ENCODE assay signal across 8 cellular contexts in genomic region chr1:151459331-151460046, GRCh38. TPM values are rescaled to one million over a fixed set of nuclear protein-coding genes. Genes with fewer than 3 reads are reported as not detected.
DNase-seq lines count a peak whose midpoint lies in the region; ATAC-seq and TF ChIP-seq lines count a peak whose summit lies in the region.

TSS of gene POGZ (minus strand) at chr1:151459494. CDS start at chr1:151442204, 17,290 bp downstream.

- peak; percentile 66 for TF ChIP-seq POLR2A in GM19099 (IDR thresholded peaks at IDR 0.05; ENCODE audit: extremely low read depth, insufficient read length, low read depth)

- no peaks in the 10 kb centered on the region for H3K9me3 ChIP-seq in AG04450 (ENCODE audit: control insufficient read depth, insufficient read depth, low read length)

- CTCF ChIA-PET in AG04450 (lab: Charles Lee), result no interaction called here

- ATAC-seq in HG03442 (IDR thresholded peaks at IDR 0.05; ENCODE audit: unreplicated experiment), result peak; percentile 54

- H3K4me3 ChIP-seq in AG04450 (ENCODE audit: low read depth, low read length) (peak within 1 kb of the TSS; percentile 73), choroid plexus epithelial cell (ENCODE audit: low read depth, low read length) (peak within 1 kb of the TSS; percentile 76)

- peak; percentile 95 for DNase-seq in AG04450 (ENCODE audit: low read depth, low spot score)
- DNase-seq in NCI-H526 (lab: John Stamatoyannopoulos, UW), result peak; percentile 97 to 100
- peak; percentile 94 to 96 for DNase-seq in activated CD4-positive, alpha-beta T cell treated with anti-CD3 and anti-CD28 coated beads for 4 hours
- peak; percentile 99 for DNase-seq in choroid plexus epithelial cell (ENCODE audit: low read depth)
- DNase-seq in kidney glomerular epithelial cell (lab: John Stamatoyannopoulos, UW), result peak; percentile 83
- DNase-seq in stimulated activated CD4-positive, alpha-beta T cell treated with anti-CD3 and anti-CD28 coated beads, Interleukin-15, amount 100 ng/mL, for 48 hours (ENCODE audit: low read depth in 2 of 2), result peak; percentile 89 to 91

- POLR2A ChIA-PET in AG04450 (lab: Yijun Ruan, JAX), result interaction anchor here (0.8 to 1.4 kb wide), 4 partner anchors 13 to 330 kb away, joined by 3 to 12 read pairs (median 4); no protein-coding TSS in a partner anchor

- peak within 1 kb of the TSS; percentile 93 for H3K27ac ChIP-seq in AG04450 (ENCODE audit: low read depth, low read length)

- H3K27me3 ChIP-seq in AG04450 (ENCODE audit: control insufficient read depth, insufficient read depth, low read length), result peaks cover 4% of the 10 kb centered on the region

- no peak for TF ChIP-seq CTCF in AG04450 (IDR thresholded peaks at IDR 0.05; ENCODE audit: low read depth, low read length)
- TF ChIP-seq CTCF in choroid plexus epithelial cell (conservative IDR thresholded peaks at IDR 0.05; ENCODE audit: low read depth, low read length), result no peak

RNA-seq across cellular contexts. Expression of gene POGZ, which starts in this region (rescaled TPM):
- 43.4 and 45.7 TPM in 2 replicates for polyA plus RNA-seq in AG04450 (2011; rRNA removed)
- 73.7 and 106 TPM in 2 replicates for polyA minus RNA-seq in AG04450 (2011; rRNA and poly(A)+ RNA removed)

Comparison
In these comparisons a context has a peak if more than half of its experiments do, and no peak if none do; other contexts are left out.
1. Peak in every context shown above with its lines: DNase-seq, ATAC-seq, H3K4me3 ChIP-seq and H3K27ac ChIP-seq.